ENCODE assay signal across 27 cellular contexts in genomic region chr20:33901132-33901523, GRCh38.
"Had no signal": no experiment of that assay in that cellular context is flagged by ENCODE, and none has a peak within 500 bp of the region (broad histone marks: within the 10 kb centered on the region; RNA-seq: fewer than 3 reads in every experiment).

No MANE protein-coding gene starts in this region.

- ATAC-seq: activated T-cell treated with anti-CD3 and anti-CD28 coated beads, Interleukin-2, amount 50 U/mL, for 72 hours; Panc1; SK-N-SH treated with all-trans-retinoic acid at 6 μM for 48 hours had no signal

- DNase-seq: activated CD4-positive, alpha-beta memory T cell treated with anti-CD3 and anti-CD28 coated beads, Interleukin-2, amount 10 ng/mL, durations not matched to agents 7 days and 5 days; activated CD4-positive, alpha-beta T cell treated with anti-CD3 and anti-CD28 coated beads, Interleukin-2, amount 10 ng/mL, durations not matched to agents 7 days and 5 days; activated CD4-positive, CD25-positive, alpha-beta regulatory T cell; activated gamma-delta T cell treated with Interleukin-2 at 50 U/mL for 16 hours; activated naive CD4-positive, alpha-beta T cell treated with anti-CD3 and anti-CD28 coated beads, Interleukin-2, amount 10 ng/mL, durations not matched to agents 7 days and 5 days; activated naive CD8-positive, alpha-beta T cell treated with anti-CD3 and anti-CD28 coated beads for 36 hours; activated T-cell treated with anti-CD3 and anti-CD28 coated beads, Interleukin-2, amount 50 U/mL, for 72 hours; caudate nucleus; MM.1S; NCI-H1105; NCI-H1436; NCI-H1694 treated with DMSO at 0.1 percent for 48 hours; NCI-H2029 treated with DMSO at 0.1 percent for 48 hours; NCI-H345; NCI-H510A; NCI-H526 treated with DMSO at 0.1 percent for 48 hours; NCI-H82; OCI-M1; Right ventricle myocardium superior; RPMI8226; T1000 had no signal

- FAIRE-seq: TTC549 had no signal

- H3K4me3 ChIP-seq: breast epithelium, SJCRH30 had no signal

- H3K27me3 ChIP-seq: breast epithelium, SJCRH30 had no signal

- H3K9me3 ChIP-seq: breast epithelium, SJCRH30 had no signal

- H3K36me3 ChIP-seq: breast epithelium, SJCRH30 had no signal

- H3K27ac ChIP-seq: breast epithelium, SJCRH30, VCaP had no signal

- H3K4me1 ChIP-seq: breast epithelium, SJCRH30 had no signal
